Comparison of ENCODE assay signal across 1 cellular context in the genomic region with DNA sequence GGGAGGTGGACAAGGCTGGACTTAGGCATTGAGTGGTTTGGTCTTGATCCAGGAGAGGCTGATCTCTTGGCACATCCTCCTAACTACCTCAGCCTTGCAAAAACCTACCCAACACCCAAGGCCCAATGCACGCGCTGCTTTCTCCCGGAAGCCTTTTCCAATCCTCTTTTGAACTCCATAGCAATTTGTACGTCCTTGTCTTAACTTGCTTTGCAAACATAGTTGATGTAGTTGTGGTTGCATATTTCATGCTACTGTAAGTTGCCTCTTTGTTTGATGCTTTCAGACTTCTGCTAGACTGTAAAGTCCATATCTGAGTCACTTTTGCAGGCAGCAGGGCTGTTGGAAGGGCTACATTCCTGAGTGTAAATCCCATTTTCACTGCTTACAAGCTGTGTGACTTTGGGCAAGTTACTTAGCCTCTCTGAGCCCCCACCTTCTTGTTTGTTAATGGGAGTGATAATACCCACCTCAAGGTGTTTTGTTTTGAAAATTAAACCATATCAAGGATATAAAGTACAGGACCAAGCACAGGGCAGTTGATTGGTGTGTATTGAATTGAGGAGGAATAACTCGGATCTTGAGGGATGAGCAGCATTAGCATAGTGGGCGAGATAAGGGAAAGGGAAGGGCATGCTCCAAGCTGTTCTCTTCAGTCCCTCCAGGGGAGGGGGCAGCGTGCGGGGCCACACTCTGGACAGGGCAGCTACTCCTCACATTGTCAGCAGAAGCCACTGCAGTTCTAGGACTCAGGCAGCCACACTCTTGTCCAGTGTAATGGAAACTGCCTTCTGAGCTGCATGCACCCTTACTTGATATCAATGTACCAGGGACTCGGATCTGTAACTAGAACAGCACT.
TF ChIP-seq lines count a peak whose summit lies in the region.

No MANE protein-coding gene starts in this region.

TF ChIP-seq in endothelial cell of umbilical vein, 7 proteins besides CTCF, POLR2A, EP300 and RAD21:
- no peak for TF ChIP-seq MYC (IDR thresholded peaks at IDR 0.05; ENCODE audit: low read depth, low read length)
- no peak for TF ChIP-seq POLR2AphosphoS5 (IDR thresholded peaks at IDR 0.05; ENCODE audit: insufficient read depth, low read depth, low read length)
- TF ChIP-seq JUN (IDR thresholded peaks at IDR 0.05; ENCODE audit: borderline replicate concordance, insufficient read depth, insufficient read length, low read depth) = no peak
- TF ChIP-seq GATA2 (IDR thresholded peaks at IDR 0.05; ENCODE audit: insufficient read depth, insufficient read length, low read depth, low read length) = no peak
- no peak for TF ChIP-seq MAX (IDR thresholded peaks at IDR 0.05; ENCODE audit: insufficient read depth, insufficient read length)
